14 cellular contexts compared by ENCODE assay signal in the genomic region with DNA sequence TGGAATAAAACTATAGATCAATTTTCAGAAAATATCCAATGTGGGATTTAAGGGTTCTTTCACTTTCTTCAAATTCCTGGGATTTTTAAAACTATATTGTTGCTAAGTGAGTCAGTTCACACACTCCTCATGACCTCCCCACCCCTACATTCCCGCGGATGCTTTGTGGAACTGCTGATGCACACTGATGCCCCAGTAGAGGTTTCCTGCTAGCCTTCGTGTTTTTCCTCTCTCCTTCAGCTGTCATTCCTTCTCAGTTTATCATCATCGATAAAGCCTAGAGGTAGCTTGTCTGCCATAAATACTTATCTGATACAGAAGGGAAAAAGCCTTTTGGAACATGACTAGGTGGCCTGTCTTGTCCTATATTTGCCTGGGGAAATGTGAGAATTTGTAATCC.
DNase-seq lines count a peak whose midpoint lies in the region; ATAC-seq lines count a peak whose summit lies in the region.
"Had no signal": no experiment of that assay in that cellular context is flagged by ENCODE, and none has a peak within 500 bp of the region (broad histone marks: within the 10 kb centered on the region; RNA-seq: fewer than 3 reads in every experiment).

No MANE protein-coding gene starts in this region.

- intact Hi-C loops in left cardiac atrium (cut with DNase I): no loop called here

- ATAC-seq in GM19351 (IDR thresholded peaks at IDR 0.05; ENCODE audit: unreplicated experiment): no peak
- ATAC-seq in HG02571 (IDR thresholded peaks at IDR 0.05; ENCODE audit: unreplicated experiment): no peak
- no peak for ATAC-seq in left cardiac atrium
- ATAC-seq: body of pancreas had no signal

- DNase-seq in HCEC 1CT (peak; percentile 84), amniotic epithelial cell (ENCODE audit: low read depth) (peak; percentile 76), glomerular visceral epithelial cell (ENCODE audit: extremely low spot score) (peak; percentile 61), skeletal muscle cell (ENCODE audit: low read depth) (peak; percentile 85), ureter (ENCODE audit: low spot score) (no peak), left cardiac atrium (no peak)
- DNase-seq: activated effector memory CD4-positive, alpha-beta T cell treated with Interleukin-2 at 50 U/mL for 16 hours; body of pancreas; CD4-positive, CD25-positive, alpha-beta regulatory T cell; effector CD8-positive, alpha-beta T cell; NCI-H1092; posterior cingulate gyrus had no signal

- H3K4me3 ChIP-seq in skeletal muscle cell (ENCODE audit: low read depth, low read length): no peak overlapping the region
- H3K4me3 ChIP-seq: body of pancreas had no signal

Comparison
In these comparisons a context has a peak if more than half of its experiments do, and no peak if none do; other contexts are left out.
1. DNase-seq: peak in HCEC 1CT (single experiment), amniotic epithelial cell (single experiment), glomerular visceral epithelial cell (single experiment) and skeletal muscle cell (single experiment); none in ureter (single experiment) and left cardiac atrium (single experiment).